Comparison of ENCODE assay signal across 8 cellular contexts in the genomic region with DNA sequence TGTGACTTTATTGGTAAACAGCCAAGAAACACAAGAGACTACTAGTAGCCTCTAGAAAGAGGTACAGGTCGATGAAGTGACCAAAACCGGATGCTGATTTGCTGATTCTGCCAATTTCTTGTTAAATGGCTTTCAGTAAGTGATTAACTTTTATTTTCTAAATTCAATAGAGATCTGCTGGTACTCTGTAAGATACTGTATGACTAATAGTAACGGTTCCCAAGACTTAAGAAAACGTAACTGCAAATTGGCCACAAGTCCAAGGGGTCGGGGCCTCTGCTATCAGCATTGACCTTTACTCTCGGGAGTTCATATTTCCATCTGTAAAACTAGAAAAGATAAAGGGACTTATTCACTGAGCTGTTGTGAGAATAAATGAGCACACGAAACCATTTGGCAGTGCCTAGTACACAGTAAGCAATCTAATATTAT. TPM values are rescaled to one million over a fixed set of nuclear protein-coding genes. Genes with fewer than 3 reads are reported as not detected.
A peak's percentile ranks its signal among the peaks of the same experiment; 100 is the strongest.
DNase-seq lines count a peak whose midpoint lies in the region; ATAC-seq lines count a peak whose summit lies in the region.

No MANE protein-coding gene starts in this region.

- ATAC-seq in GM21390 (IDR thresholded peaks at IDR 0.05; ENCODE audit: unreplicated experiment) (peak; percentile 33), HG02571 (IDR thresholded peaks at IDR 0.05; ENCODE audit: unreplicated experiment) (no peak), left ventricle myocardium superior (no peak)

- H3K9me3 ChIP-seq in iPS-20b (ENCODE audit: insufficient read depth, low read depth, low read length) = no peaks in the 10 kb centered on the region

- H3K4me3 ChIP-seq in iPS-20b (ENCODE audit: low read length) = peak overlapping the region; percentile 93

- H3K9ac ChIP-seq in iPS-20b (ENCODE audit: low read depth, low read length) = no peak overlapping the region

- H3K36me3 ChIP-seq in iPS-20b (ENCODE audit: insufficient read depth, low read depth, low read length) = peaks cover 15% of the 10 kb centered on the region

- in situ Hi-C loops in ACHN (cut with HindIII; ENCODE audit: low pct_ligation_motif_present, low pct_unique_long_range_greater_than_20kb, low sequenced_read_pairs) = no loop called here

- peaks cover 4% of the 10 kb centered on the region for H3K4me1 ChIP-seq in iPS-20b (ENCODE audit: insufficient read depth, low read length)

- H3K27ac ChIP-seq in iPS-20b (ENCODE audit: low read length) = no peak overlapping the region

- intact Hi-C loops in left ventricle myocardium superior (cut with micrococcal nuclease) = no loop called here

- no peaks in the 10 kb centered on the region for H3K27me3 ChIP-seq in iPS-20b (ENCODE audit: insufficient read depth, low read length)

- DNase-seq in ACHN (peak; percentile 52), RKO (ENCODE audit: low spot score) (peak; percentile 67), GM19238 (ENCODE audit: insufficient read length, low spot score) (no peak), HCEC 1CT (no peak), left ventricle myocardium superior (no peak)

RNA-seq across cellular contexts. Expression of a gene that starts 1.4 kb away (rescaled TPM):
- 42.8 TPM for total RNA-seq in left ventricle myocardium superior

Comparison
In these comparisons a context has a peak if more than half of its experiments do, and no peak if none do; other contexts are left out.
1. DNase-seq: peak in ACHN (single experiment) and RKO (single experiment); none in GM19238 (single experiment), HCEC 1CT (single experiment) and left ventricle myocardium superior (single experiment).